In genomic region chr1:155105604-155106011, GRCh38 we compare ENCODE assay signal across 22 cellular contexts. TPM values are rescaled to one million over a fixed set of nuclear protein-coding genes. Genes with fewer than 3 reads are reported as not detected.
DNase-seq lines count a peak whose midpoint lies in the region; ATAC-seq and TF ChIP-seq lines count a peak whose summit lies in the region.
"Had no signal": no experiment of that assay in that cellular context is flagged by ENCODE, and none has a peak within 500 bp of the region (broad histone marks: within the 10 kb centered on the region; RNA-seq: fewer than 3 reads in every experiment).

No MANE protein-coding gene starts in this region.

- peaks cover 4% of the 10 kb centered on the region for H3K4me1 Mint-ChIP-seq in neural progenitor cell
- H3K4me1 Mint-ChIP-seq: B cell; stimulated activated memory B cell treated with anti-CD40 and anti-IgM and Interleukin-4, amounts not matched to agents 10 μg/mL and 1 μg/mL and 100 μg/mL, for 72 hours had no signal

- H3K4me3 ChIP-seq in right cardiac atrium (ENCODE audit: low read length) (no peak overlapping the region), neural progenitor cell (no peak overlapping the region)
- H3K4me3 ChIP-seq: thyroid gland had no signal

- H3K9ac ChIP-seq in neural progenitor cell = no peak overlapping the region

- no peaks in the 10 kb centered on the region for H4K20me1 ChIP-seq in neural progenitor cell (ENCODE audit: low read depth)

- no peak overlapping the region for H3K4me3 Mint-ChIP-seq in neural progenitor cell
- H3K4me3 Mint-ChIP-seq: B cell; stimulated activated memory B cell treated with anti-CD40 and anti-IgM and Interleukin-4, amounts not matched to agents 10 μg/mL and 1 μg/mL and 100 μg/mL, for 72 hours had no signal

- DNase-seq in Right ventricle myocardium inferior (ENCODE audit: missing footprints) (no peak), cardiac septum (ENCODE audit: low spot score) (no peak), right cardiac atrium (peak; percentile 56 to 84 (median 67)), neural progenitor cell (ENCODE audit: low spot score) (no peak), KBM-7 (no peak), RPMI8226 (no peak)
- DNase-seq: 8988T; activated T-cell treated with anti-CD3 and anti-CD28 coated beads for 4 hours; central memory CD4-positive, alpha-beta T cell; effector CD4-positive, alpha-beta T cell; hippocampal formation; NCI-H1417 treated with DMSO at 0.1 percent for 48 hours; NCI-H526 treated with DMSO at 0.1 percent for 48 hours; nucleus accumbens; SHP77; T-helper 1 cell; thyroid gland had no signal

- H3K27me3 ChIP-seq in right cardiac atrium (ENCODE audit: control insufficient read depth, insufficient read depth) = no peaks in the 10 kb centered on the region
- H3K27me3 ChIP-seq in neural progenitor cell = peaks cover 15% of the 10 kb centered on the region
- H3K27me3 ChIP-seq: thyroid gland had no signal

- no peaks in the 10 kb centered on the region for H3K9me3 ChIP-seq in right cardiac atrium (ENCODE audit: control insufficient read depth, low read length)
- no peaks in the 10 kb centered on the region for H3K9me3 ChIP-seq in neural progenitor cell (ENCODE audit: low read depth)
- H3K9me3 ChIP-seq: thyroid gland had no signal

- no peaks in the 10 kb centered on the region for H3K79me2 ChIP-seq in neural progenitor cell (ENCODE audit: low read depth)

- no peak for TF ChIP-seq CTCF in neural progenitor cell (IDR thresholded peaks at IDR 0.05)

- ATAC-seq in Right ventricle myocardium inferior = peak; percentile 34
- peak; percentile 86 to 92 for ATAC-seq in right cardiac atrium
- ATAC-seq in HG02973 (IDR thresholded peaks at IDR 0.05; ENCODE audit: unreplicated experiment) = no peak
- ATAC-seq in GM21717 (IDR thresholded peaks at IDR 0.05; ENCODE audit: unreplicated experiment) = no peak
- ATAC-seq: stimulated activated memory B cell treated with anti-CD40 and anti-IgM and Interleukin-4, amounts not matched to agents 10 μg/mL and 1 μg/mL and 100 μg/mL, for 72 hours had no signal

- no peaks in the 10 kb centered on the region for H3K9me3 Mint-ChIP-seq in neural progenitor cell
- H3K9me3 Mint-ChIP-seq: stimulated activated memory B cell treated with anti-CD40 and anti-IgM and Interleukin-4, amounts not matched to agents 10 μg/mL and 1 μg/mL and 100 μg/mL, for 72 hours had no signal

- in situ Hi-C loops in KBM-7 (cut with MboI; ENCODE audit: low pct_unique_long_range_greater_than_20kb, low sequenced_read_pairs) = no loop called here

- no peaks in the 10 kb centered on the region for H3K36me3 ChIP-seq in neural progenitor cell
- H3K36me3 ChIP-seq: thyroid gland had no signal

- H3F3A ChIP-seq in neural progenitor cell (ENCODE audit: low read depth) = no peaks in the 10 kb centered on the region

- H3K4me1 ChIP-seq in right cardiac atrium (ENCODE audit: control insufficient read depth, insufficient read depth, low read length) (no peaks in the 10 kb centered on the region), neural progenitor cell (no peaks in the 10 kb centered on the region)

- peaks cover 7% of the 10 kb centered on the region for H3K27me3 Mint-ChIP-seq in neural progenitor cell (ENCODE audit: insufficient read depth, low read depth)
- H3K27me3 Mint-ChIP-seq: B cell had no signal

- H3K4me2 ChIP-seq in neural progenitor cell = no peak overlapping the region

- WGBS in right cardiac atrium = 63% methylated on average over 7 of the region's 7 CpGs

- no peaks in the 10 kb centered on the region for H3K36me3 Mint-ChIP-seq in neural progenitor cell
- H3K36me3 Mint-ChIP-seq: stimulated activated memory B cell treated with anti-CD40 and anti-IgM and Interleukin-4, amounts not matched to agents 10 μg/mL and 1 μg/mL and 100 μg/mL, for 72 hours had no signal

- intact Hi-C loops in Right ventricle myocardium inferior (cut with DNase I) (no loop called here), cardiac septum (cut with DNase I) (no loop called here), right cardiac atrium (cut with DNase I) (no loop called here)

- peak overlapping the region; percentile 42 for H2AFZ ChIP-seq in neural progenitor cell (replicated peaks)

- no peak overlapping the region for H3K27ac Mint-ChIP-seq in neural progenitor cell
- H3K27ac Mint-ChIP-seq: B cell; stimulated activated memory B cell treated with anti-CD40 and anti-IgM and Interleukin-4, amounts not matched to agents 10 μg/mL and 1 μg/mL and 100 μg/mL, for 72 hours had no signal

- H3K27ac ChIP-seq in right cardiac atrium (ENCODE audit: low read length) (peak overlapping the region; percentile 44), neural progenitor cell (no peak overlapping the region)
- H3K27ac ChIP-seq: thyroid gland had no signal

RNA-seq across cellular contexts. Expression of gene EFNA1, which starts 22.1 kb away (rescaled TPM):
- 43.9 TPM for total RNA-seq in Right ventricle myocardium inferior
- total RNA-seq in cardiac septum = 30.2 TPM
- total RNA-seq in right cardiac atrium = 10 to 100 TPM; 25.4 to 41.4 (median 36.4) TPM
- 28.8 TPM for polyA plus RNA-seq in right cardiac atrium
- 0.34 and 0.65 TPM in 2 replicates for total RNA-seq in neural progenitor cell (ENCODE audit: low replicate concordance)
- total RNA-seq: B cell, fibroblast of lung had no signal

RNA-seq across cellular contexts. Expression of gene EFNA3, which starts 27.0 kb away (rescaled TPM):
- total RNA-seq in Right ventricle myocardium inferior (1.1 TPM), cardiac septum (1.2 TPM), right cardiac atrium (1 to 10 TPM in 3 of 4 donors, under 1 TPM in 1; 0.78 to 1.9 (median 1.2) TPM), neural progenitor cell (ENCODE audit: low replicate concordance) (4.0 and 9.6 TPM in 2 replicates)
- polyA plus RNA-seq in right cardiac atrium = 1.1 TPM

RNA-seq across cellular contexts. Expression of gene SLC50A1, which starts 30.0 kb away (rescaled TPM):
- total RNA-seq in Right ventricle myocardium inferior (9.3 TPM), cardiac septum (11.2 TPM), right cardiac atrium (10 to 100 TPM in 2 of 4 donors, 1 to 10 TPM in 2; 8.1 to 10.1 (median 9.3) TPM), neural progenitor cell (ENCODE audit: low replicate concordance) (14.4 and 29.0 TPM in 2 replicates)
- 13.6 TPM for polyA plus RNA-seq in right cardiac atrium

RNA-seq across cellular contexts. Expression of gene DPM3, which starts 34.7 kb away (rescaled TPM):
- total RNA-seq in Right ventricle myocardium inferior (55.7 TPM), cardiac septum (56.3 TPM), right cardiac atrium (10 to 100 TPM; 71.2 to 81.6 (median 74.6) TPM), neural progenitor cell (ENCODE audit: low replicate concordance) (16.8 and 133 TPM in 2 replicates)
- 186 TPM for polyA plus RNA-seq in right cardiac atrium

RNA-seq across cellular contexts. Expression of gene EFNA4, which starts 42.1 kb away (rescaled TPM):
- total RNA-seq in Right ventricle myocardium inferior (2.1 TPM), cardiac septum (1.9 TPM), right cardiac atrium (1 to 10 TPM; 3.3 to 4.2 (median 3.7) TPM), neural progenitor cell (ENCODE audit: low replicate concordance) (10.7 and 18.4 TPM in 2 replicates)
- 3.0 TPM for polyA plus RNA-seq in right cardiac atrium

Comparison
In these comparisons a context has a peak if more than half of its experiments do, and no peak if none do; other contexts are left out.
1. DNase-seq: peak in right cardiac atrium (3 of 3); none in Right ventricle myocardium inferior (single experiment), cardiac septum (single experiment), neural progenitor cell (single experiment), KBM-7 (single experiment) and RPMI8226 (single experiment).
2. ATAC-seq: peak in Right ventricle myocardium inferior (single experiment) and right cardiac atrium (2 of 2); none in HG02973 (single experiment) and GM21717 (single experiment).
3. RNA of gene EFNA1, which starts 22.1 kb away (total RNA-seq): 43.9 TPM in Right ventricle myocardium inferior (single experiment), 25.4 to 41.4 TPM in right cardiac atrium and 30.2 TPM in cardiac septum (single experiment); 0.34 to 0.65 TPM in neural progenitor cell; every median in the first group is over 10 times any median in the second.